ENCODE assay signal across 8 cellular contexts in genomic region chr5:145936401-145937131, GRCh38. TPM values are rescaled to one million over a fixed set of nuclear protein-coding genes. Genes with fewer than 3 reads are reported as not detected.
DNase-seq lines count a peak whose midpoint lies in the region; ATAC-seq and TF ChIP-seq lines count a peak whose summit lies in the region.

A gene with protein sequence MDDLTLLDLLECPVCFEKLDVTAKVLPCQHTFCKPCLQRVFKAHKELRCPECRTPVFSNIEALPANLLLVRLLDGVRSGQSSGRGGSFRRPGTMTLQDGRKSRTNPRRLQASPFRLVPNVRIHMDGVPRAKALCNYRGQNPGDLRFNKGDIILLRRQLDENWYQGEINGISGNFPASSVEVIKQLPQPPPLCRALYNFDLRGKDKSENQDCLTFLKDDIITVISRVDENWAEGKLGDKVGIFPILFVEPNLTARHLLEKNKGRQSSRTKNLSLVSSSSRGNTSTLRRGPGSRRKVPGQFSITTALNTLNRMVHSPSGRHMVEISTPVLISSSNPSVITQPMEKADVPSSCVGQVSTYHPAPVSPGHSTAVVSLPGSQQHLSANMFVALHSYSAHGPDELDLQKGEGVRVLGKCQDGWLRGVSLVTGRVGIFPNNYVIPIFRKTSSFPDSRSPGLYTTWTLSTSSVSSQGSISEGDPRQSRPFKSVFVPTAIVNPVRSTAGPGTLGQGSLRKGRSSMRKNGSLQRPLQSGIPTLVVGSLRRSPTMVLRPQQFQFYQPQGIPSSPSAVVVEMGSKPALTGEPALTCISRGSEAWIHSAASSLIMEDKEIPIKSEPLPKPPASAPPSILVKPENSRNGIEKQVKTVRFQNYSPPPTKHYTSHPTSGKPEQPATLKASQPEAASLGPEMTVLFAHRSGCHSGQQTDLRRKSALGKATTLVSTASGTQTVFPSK (plus strand): TSS chr5:145936578. CDS start chr5:145937929, 1,351 bp downstream.

- H2AK5ac ChIP-seq in trophoblast cell (ENCODE audit: low read length): no peak within 1 kb of the TSS

- peaks cover 4% of the 10 kb centered on the region for H3K27me3 ChIP-seq in CD4-positive, CD25-positive, alpha-beta regulatory T cell (ENCODE audit: control insufficient read depth, insufficient read depth, low read length)
- H3K27me3 ChIP-seq in trophoblast cell (ENCODE audit: insufficient read depth, low read length): no peaks in the 10 kb centered on the region

- peak within 1 kb of the TSS; percentile 69 for H4K8ac ChIP-seq in trophoblast cell (ENCODE audit: low read depth, low read length)

- in situ Hi-C loops in GM13977 (cut with MboI; ENCODE audit: low pct_unique_long_range_greater_than_20kb, low sequenced_read_pairs, unreplicated experiment): no loop called here

- no CpG with 5 or more reads among the region's 28 CpGs for WGBS in trophoblast cell (ENCODE audit: extremely low coverage, insufficient coverage, insufficient read length)

- H3K36me3 Mint-ChIP-seq in CD4-positive, CD25-positive, alpha-beta regulatory T cell: no peaks in the 10 kb centered on the region
- H3K36me3 Mint-ChIP-seq in activated T-cell treated with anti-CD3 and anti-CD28 coated beads, Interleukin-2, amount 50 U/mL, for 72 hours (ENCODE audit: insufficient read depth in 2 of 2): no peaks in the 10 kb centered on the region

- peak within 1 kb of the TSS; percentile 75 for H3K4me3 ChIP-seq in CD4-positive, CD25-positive, alpha-beta regulatory T cell (ENCODE audit: low read depth, low read length)
- peak within 1 kb of the TSS; percentile 55 for H3K4me3 ChIP-seq in Jurkat, Clone E6-1 (ENCODE audit: low read length)
- peak within 1 kb of the TSS; percentile 70 for H3K4me3 ChIP-seq in trophoblast cell (ENCODE audit: low read depth, low read length)

- H3K9me3 Mint-ChIP-seq in CD4-positive, CD25-positive, alpha-beta regulatory T cell: peaks cover 0 to 7% (median 0%) of the 10 kb centered on the region in 7 donors
- H3K9me3 Mint-ChIP-seq in activated T-cell treated with anti-CD3 and anti-CD28 coated beads, Interleukin-2, amount 50 U/mL, for 72 hours: no peaks in the 10 kb centered on the region

- no peak within 1 kb of the TSS for H4K12ac ChIP-seq in trophoblast cell (ENCODE audit: low read depth, low read length)

- H3K79me2 ChIP-seq in trophoblast cell (ENCODE audit: control insufficient read depth, insufficient read depth, low read length, poor library complexity): peaks cover 2% of the 10 kb centered on the region

- no peak within 1 kb of the TSS for H3K4ac ChIP-seq in trophoblast cell (ENCODE audit: low read depth, low read length)

- H3K4me1 Mint-ChIP-seq in CD4-positive, CD25-positive, alpha-beta regulatory T cell: peaks cover 0 to 35% (median 19%) of the 10 kb centered on the region in 4 donors
- H3K4me1 Mint-ChIP-seq in activated T-cell treated with anti-CD3 and anti-CD28 coated beads, Interleukin-2, amount 50 U/mL, for 72 hours (ENCODE audit: low read depth): peaks cover 44% of the 10 kb centered on the region

- no peaks in the 10 kb centered on the region for H3K36me3 ChIP-seq in CD4-positive, CD25-positive, alpha-beta regulatory T cell (ENCODE audit: control insufficient read depth, insufficient read depth, low read length)
- no peaks in the 10 kb centered on the region for H3K36me3 ChIP-seq in trophoblast cell (ENCODE audit: control insufficient read depth in 1 of 2, insufficient read depth in 2 of 2, low read length in 2 of 2)

- peak within 1 kb of the TSS; percentile 44 to 54 (median 54) for H3K27ac Mint-ChIP-seq in CD4-positive, CD25-positive, alpha-beta regulatory T cell
- H3K27ac Mint-ChIP-seq in activated T-cell treated with anti-CD3 and anti-CD28 coated beads, Interleukin-2, amount 50 U/mL, for 72 hours: peak within 1 kb of the TSS; percentile 25

- peaks cover 8% of the 10 kb centered on the region for H3K27me3 Mint-ChIP-seq in CD4-positive, CD25-positive, alpha-beta regulatory T cell
- peaks cover 88% of the 10 kb centered on the region for H3K27me3 Mint-ChIP-seq in activated T-cell treated with anti-CD3 and anti-CD28 coated beads, Interleukin-2, amount 50 U/mL, for 72 hours (ENCODE audit: low read depth)

- DNase-seq in CD4-positive, CD25-positive, alpha-beta regulatory T cell: peak; percentile 13 to 45 (median 26)
- DNase-seq in Jurkat, Clone E6-1 (ENCODE audit: low read depth, low spot score): peak; percentile 81
- DNase-seq in activated T-cell treated with anti-CD3 and anti-CD28 coated beads, Interleukin-2, amount 50 U/mL, for 72 hours: peak; percentile 55 to 71
- DNase-seq in head of caudate nucleus (peak in 40 of 42 donors; percentile 12 to 81 (median 52)), trophoblast cell (peak in 1 of 2 donors; percentile 46), GM13977 (ENCODE audit: low spot score) (no peak)

- peak within 1 kb of the TSS; percentile 30 for H3K27ac ChIP-seq in CD4-positive, CD25-positive, alpha-beta regulatory T cell (ENCODE audit: insufficient read depth, low read length, poor library complexity, severe bottlenecking)
- H3K27ac ChIP-seq in trophoblast cell (ENCODE audit: low read depth, low read length): peak within 1 kb of the TSS; percentile 92

- H2BK5ac ChIP-seq in trophoblast cell (ENCODE audit: low read depth, low read length, poor library complexity): peak within 1 kb of the TSS; percentile 74

- H3K14ac ChIP-seq in trophoblast cell (ENCODE audit: low read length): peak within 1 kb of the TSS; percentile 62

- H3K79me1 ChIP-seq in trophoblast cell (ENCODE audit: low read length): peaks cover 8% of the 10 kb centered on the region

- H3K18ac ChIP-seq in trophoblast cell (ENCODE audit: low read length): no peak within 1 kb of the TSS

- peak within 1 kb of the TSS; percentile 83 for H3K4me2 ChIP-seq in trophoblast cell (ENCODE audit: low read length)

- no peaks in the 10 kb centered on the region for H3K9me3 ChIP-seq in CD4-positive, CD25-positive, alpha-beta regulatory T cell (ENCODE audit: control insufficient read depth in 2 of 2, low read length in 2 of 2)
- no peaks in the 10 kb centered on the region for H3K9me3 ChIP-seq in trophoblast cell (ENCODE audit: insufficient read depth, low read depth, low read length)

- peak within 1 kb of the TSS; percentile 82 to 95 (median 85) for H3K4me3 Mint-ChIP-seq in CD4-positive, CD25-positive, alpha-beta regulatory T cell
- H3K4me3 Mint-ChIP-seq in activated T-cell treated with anti-CD3 and anti-CD28 coated beads, Interleukin-2, amount 50 U/mL, for 72 hours: peak within 1 kb of the TSS; percentile 82 to 93

- H3K9ac ChIP-seq in trophoblast cell (ENCODE audit: low read length): peak within 1 kb of the TSS; percentile 45

- no peak for TF ChIP-seq CTCF in GM13977 (IDR thresholded peaks at IDR 0.05; ENCODE audit: extremely low read depth, insufficient read depth, missing control alignments)

- peaks cover 29% of the 10 kb centered on the region for H3K4me1 ChIP-seq in CD4-positive, CD25-positive, alpha-beta regulatory T cell (ENCODE audit: control insufficient read depth, insufficient read depth, low read length, poor library complexity, severe bottlenecking)
- H3K4me1 ChIP-seq in trophoblast cell (ENCODE audit: control insufficient read depth in 1 of 2, insufficient read depth in 2 of 2, low read length in 2 of 2): peaks cover 23 to 25% of the 10 kb centered on the region in 2 experiments

- intact Hi-C loops in head of caudate nucleus (cut with DNase I): no loop called here

- peak within 1 kb of the TSS; percentile 81 for H4K91ac ChIP-seq in trophoblast cell (ENCODE audit: low read depth, low read length)

- peak; percentile 45 to 47 for ATAC-seq in CD4-positive, CD25-positive, alpha-beta regulatory T cell (ENCODE audit: low read depth in 2 of 2)
- ATAC-seq in activated T-cell treated with anti-CD3 and anti-CD28 coated beads, Interleukin-2, amount 50 U/mL, for 72 hours (replicated peaks in 1 of 2): peak; percentile 68 to 72
- no peak for ATAC-seq in HG02642 (IDR thresholded peaks at IDR 0.05; ENCODE audit: poor library complexity, unreplicated experiment)
- ATAC-seq in HG02763 (IDR thresholded peaks at IDR 0.05; ENCODE audit: unreplicated experiment): no peak

- H2BK12ac ChIP-seq in trophoblast cell (ENCODE audit: low read length): peak within 1 kb of the TSS; percentile 70

- H2BK120ac ChIP-seq in trophoblast cell (ENCODE audit: insufficient read depth, low read length, poor library complexity): peak within 1 kb of the TSS; percentile 72

- peak within 1 kb of the TSS; percentile 42 for H2AFZ ChIP-seq in trophoblast cell (ENCODE audit: insufficient read depth, low read length, poor library complexity)

- no peak within 1 kb of the TSS for H3K23ac ChIP-seq in trophoblast cell (ENCODE audit: low read length)

RNA-seq across cellular contexts. Expression of the gene that starts here (rescaled TPM):
- total RNA-seq in CD4-positive, CD25-positive, alpha-beta regulatory T cell: 4.5 TPM
- polyA plus RNA-seq in CD4-positive, CD25-positive, alpha-beta regulatory T cell: under 1 TPM in 3 of 4 donors, not detected in 1; 0.52 to 0.74 (median 0.66) TPM
- 1.7 TPM for polyA plus RNA-seq in Jurkat, Clone E6-1 (2012; ENCODE audit: insufficient read depth, insufficient read length)
- total RNA-seq in activated T-cell treated with anti-CD3 and anti-CD28 coated beads, Interleukin-2, amount 50 U/mL, for 72 hours: under 1 TPM; 0.53 to 0.79 TPM
- polyA plus RNA-seq in trophoblast cell (2013): 2.5 and 2.7 TPM in 2 replicates

Comparison
In these comparisons a context has a peak if more than half of its experiments do, and no peak if none do; other contexts are left out.
1. Peak in DNase-seq and ATAC-seq in activated T-cell treated with anti-CD3 and anti-CD28 coated beads, Interleukin-2, amount 50 U/mL, for 72 hours; RNA of the gene not detected or under 1 TPM.
2. ATAC-seq: peak in CD4-positive, CD25-positive, alpha-beta regulatory T cell (2 of 2); none in HG02642 (single experiment) and HG02763 (single experiment).
3. Peak in every context shown above with its lines, with median percentiles within 50 percentile points of each other: H3K4me3 ChIP-seq.